In genomic region chr10:72087969-72088878, GRCh38 we compare ENCODE assay signal across 8 cellular contexts. TPM values are rescaled to one million over a fixed set of nuclear protein-coding genes. Genes with fewer than 3 reads are reported as not detected.
DNase-seq lines count a peak whose midpoint lies in the region; ATAC-seq and TF ChIP-seq lines count a peak whose summit lies in the region.

TSS of gene SPOCK2 (minus strand) at chr10:72088551. CDS start at chr10:72088328, 223 bp downstream.

- CTCF ChIA-PET in activated CD8-positive, alpha-beta T cell treated with anti-CD3 and anti-CD28 coated beads for 36 hours (lab: Charles Lee): interaction anchor here (1.0 to 2.3 kb wide), 10 partner anchors 15 to 254 kb away, joined by 3 to 6 read pairs (median 4); no protein-coding TSS in a partner anchor

- POLR2A ChIA-PET in activated CD8-positive, alpha-beta T cell treated with anti-CD3 and anti-CD28 coated beads for 36 hours (lab: Charles Lee): interaction anchor here (0.6 to 2.9 kb wide), 31 partner anchors 9 to 357 kb away, joined by 3 to 19 read pairs (median 4); partner anchors contain the start of genes ANAPC16, ASCC1 and DNAJB12

- peaks cover 14 to 43% (median 35%) of the 10 kb centered on the region in 3 donors for H3K4me1 Mint-ChIP-seq in IgD-negative memory B cell
- H3K4me1 Mint-ChIP-seq in activated CD8-positive, alpha-beta T cell treated with anti-CD3 and anti-CD28 coated beads for 36 hours (ENCODE audit: low read depth): peaks cover 60% of the 10 kb centered on the region

- H3K27ac ChIP-seq in ectodermal cell (ENCODE audit: insufficient read depth, low read depth, low read length, poor library complexity, severe bottlenecking): no peak within 1 kb of the TSS

- H3K4me3 ChIP-seq in ectodermal cell (ENCODE audit: insufficient read depth, low read depth, low read length): peak within 1 kb of the TSS; percentile 38
- H3K4me3 ChIP-seq in mucosa of descending colon: peak within 1 kb of the TSS; percentile 19

- H3K27me3 Mint-ChIP-seq in IgD-negative memory B cell: peaks cover 1% of the 10 kb centered on the region
- no peaks in the 10 kb centered on the region for H3K27me3 Mint-ChIP-seq in activated CD8-positive, alpha-beta T cell treated with anti-CD3 and anti-CD28 coated beads for 36 hours

- H3K9me3 ChIP-seq in ectodermal cell (ENCODE audit: control insufficient read depth, low read length) (no peaks in the 10 kb centered on the region), mucosa of descending colon (no peaks in the 10 kb centered on the region)

- H3K4me1 ChIP-seq in ectodermal cell (ENCODE audit: control insufficient read depth, insufficient read depth, low read length) (peaks cover 17% of the 10 kb centered on the region), mucosa of descending colon (ENCODE audit: low read depth) (peaks cover 19% of the 10 kb centered on the region)

- TF ChIP-seq CTCF in activated CD8-positive, alpha-beta T cell treated with anti-CD3 and anti-CD28 coated beads for 36 hours (IDR thresholded peaks at IDR 0.05): no peak
- no peak for TF ChIP-seq CTCF in mucosa of descending colon (IDR thresholded peaks at IDR 0.05)

- H3K4me3 Mint-ChIP-seq in IgD-negative memory B cell: peak within 1 kb of the TSS; percentile 97 to 100 (median 100)
- peak within 1 kb of the TSS; percentile 96 for H3K4me3 Mint-ChIP-seq in activated CD8-positive, alpha-beta T cell treated with anti-CD3 and anti-CD28 coated beads for 36 hours

- H3K27me3 ChIP-seq in ectodermal cell (ENCODE audit: control insufficient read depth, insufficient read depth, low read length, poor library complexity, severe bottlenecking): peaks cover 62% of the 10 kb centered on the region

- H3K36me3 ChIP-seq in ectodermal cell (ENCODE audit: control insufficient read depth, insufficient read depth, low read length) (no peaks in the 10 kb centered on the region), mucosa of descending colon (ENCODE audit: low read depth) (no peaks in the 10 kb centered on the region)

- peaks cover 4% of the 10 kb centered on the region for H3K36me3 Mint-ChIP-seq in IgD-negative memory B cell
- H3K36me3 Mint-ChIP-seq in activated CD8-positive, alpha-beta T cell treated with anti-CD3 and anti-CD28 coated beads for 36 hours (ENCODE audit: low read depth): peaks cover 34% of the 10 kb centered on the region

- peaks cover 0 to 2% (median 0%) of the 10 kb centered on the region in 3 donors for H3K9me3 Mint-ChIP-seq in IgD-negative memory B cell
- no peaks in the 10 kb centered on the region for H3K9me3 Mint-ChIP-seq in activated CD8-positive, alpha-beta T cell treated with anti-CD3 and anti-CD28 coated beads for 36 hours

- peak; percentile 58 for ATAC-seq in activated CD8-positive, alpha-beta T cell treated with anti-CD3 and anti-CD28 coated beads for 36 hours
- ATAC-seq in mucosa of descending colon (peak; percentile 49), GM21367 (IDR thresholded peaks at IDR 0.05; ENCODE audit: unreplicated experiment) (no peak)

- H3K27ac Mint-ChIP-seq in IgD-negative memory B cell: peak within 1 kb of the TSS; percentile 98 to 99 (median 99)
- H3K27ac Mint-ChIP-seq in activated CD8-positive, alpha-beta T cell treated with anti-CD3 and anti-CD28 coated beads for 36 hours: peak within 1 kb of the TSS; percentile 97

- DNase-seq in activated CD8-positive, alpha-beta T cell treated with anti-CD3 and anti-CD28 coated beads for 36 hours: peak; percentile 80
- DNase-seq in mucosa of descending colon: peak; percentile 42 to 71 (median 51)
- peak; percentile 51 to 55 for DNase-seq in stimulated activated CD8-positive, alpha-beta memory T cell treated with anti-CD3 and anti-CD28 coated beads, Interleukin-7, amount 100 ng/mL, for 4 hours (ENCODE audit: low read depth in 2 of 2)
- DNase-seq in HPDE6-E6E7 (ENCODE audit: extremely low spot score): no peak
- DNase-seq in NCI-H2196 (lab: John Stamatoyannopoulos, UW; ENCODE audit: unreplicated experiment): no peak

- intact Hi-C loops in activated CD8-positive, alpha-beta T cell treated with anti-CD3 and anti-CD28 coated beads for 36 hours (cut with micrococcal nuclease): loop anchor here (5.0 to 10.0 kb wide), 2 partner anchors 129 to 247 kb away; partner anchors contain the start of genes ANAPC16 and ASCC1
- intact Hi-C loops in mucosa of descending colon (cut with DNase I, micrococcal nuclease): no loop called here

- WGBS in ectodermal cell, 2 experiments: 2% methylated on average over 64 of the region's 64 CpGs

RNA-seq across cellular contexts. Expression of gene SPOCK2, which starts in this region (rescaled TPM):
- 65.5 TPM for polyA plus RNA-seq in IgD-negative memory B cell
- total RNA-seq in activated CD8-positive, alpha-beta T cell treated with anti-CD3 and anti-CD28 coated beads for 36 hours: 100 to 1,000 TPM; 134 to 135 TPM
- polyA plus RNA-seq in ectodermal cell (2013, experiment 1 of 4): 1.5 TPM
- polyA plus RNA-seq in ectodermal cell (2013, experiment 2 of 4): 1.4 TPM
- 1.4 TPM for polyA plus RNA-seq in ectodermal cell (2013, experiment 3 of 4)
- 1.7 TPM for polyA plus RNA-seq in ectodermal cell (2013, experiment 4 of 4)
- 10 to 100 TPM in 1 of 3 donors, 1 to 10 TPM in 2; 3.1 to 12.3 (median 7.4) TPM for total RNA-seq in mucosa of descending colon

Comparison
In these comparisons a context has a peak if more than half of its experiments do, and no peak if none do; other contexts are left out.
1. RNA of gene SPOCK2 (total RNA-seq): 134 to 135 TPM in activated CD8-positive, alpha-beta T cell treated with anti-CD3 and anti-CD28 coated beads for 36 hours; 3.1 to 12.3 TPM in mucosa of descending colon; every median in the first group is over 10 times any median in the second.
2. DNase-seq: peak in activated CD8-positive, alpha-beta T cell treated with anti-CD3 and anti-CD28 coated beads for 36 hours (single experiment), mucosa of descending colon (3 of 3) and stimulated activated CD8-positive, alpha-beta memory T cell treated with anti-CD3 and anti-CD28 coated beads, Interleukin-7, amount 100 ng/mL, for 4 hours (2 of 2); none in HPDE6-E6E7 (single experiment) and NCI-H2196 (single experiment).